18 cellular contexts compared by ENCODE assay signal in the genomic region with DNA sequence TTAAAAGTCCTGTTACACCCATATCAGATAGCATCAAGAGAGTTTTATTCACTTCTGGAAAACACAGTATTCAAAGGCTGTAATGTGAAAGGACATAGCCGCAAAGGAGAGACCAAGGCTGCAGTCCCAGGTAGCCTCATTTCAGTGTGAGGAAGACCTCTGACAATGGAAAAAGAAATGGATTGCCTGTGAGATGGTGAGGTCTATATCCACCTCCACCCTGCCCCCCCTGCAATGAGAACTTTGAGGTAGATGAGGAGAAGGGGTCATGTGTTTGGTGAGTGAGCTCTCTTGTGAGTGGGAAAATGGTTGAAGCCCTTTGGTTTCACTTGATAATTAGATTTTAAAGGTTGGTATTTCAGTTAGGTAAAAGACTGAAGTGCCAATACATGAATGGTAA. TPM values are rescaled to one million over a fixed set of nuclear protein-coding genes. Genes with fewer than 3 reads are reported as not detected.
A peak's percentile ranks its signal among the peaks of the same experiment; 100 is the strongest.
DNase-seq lines count a peak whose midpoint lies in the region; ATAC-seq, FAIRE-seq and TF ChIP-seq lines count a peak whose summit lies in the region.
"Had no signal": no experiment of that assay in that cellular context is flagged by ENCODE, and none has a peak within 500 bp of the region (broad histone marks: within the 10 kb centered on the region; RNA-seq: fewer than 3 reads in every experiment).

No MANE protein-coding gene starts in this region.

- TF ChIP-seq POLR2A in HepG2 (IDR thresholded peaks at IDR 0.05; ENCODE audit: insufficient read depth in 1 of 2, low read depth in 2 of 2, low read length in 2 of 2) (no peak), right lobe of liver (IDR thresholded peaks at IDR 0.05) (no peak)

- H3K36me3 ChIP-seq in HepG2 (replicated peaks in 1 of 2; ENCODE audit: control insufficient read depth in 1 of 2, insufficient read depth in 2 of 2, low read length in 2 of 2) (no peaks in the 10 kb centered on the region; a peak in 2 of 5 replicates), right lobe of liver (no peaks in the 10 kb centered on the region), mesenchymal stem cell (ENCODE audit: control insufficient read depth in 1 of 2, insufficient read depth in 2 of 2, low read depth in 1 of 2, low read length in 2 of 2) (peaks cover 0 to 74% of the 10 kb centered on the region in 2 experiments)
- H3K36me3 ChIP-seq: BE2C had no signal

- no peak for TF ChIP-seq EP300 in HepG2 (IDR thresholded peaks at IDR 0.05; ENCODE audit: low read depth in 2 of 2, low read length in 2 of 2)
- TF ChIP-seq EP300 in HepG2 (CRISPR knock-in tag; IDR thresholded peaks at IDR 0.05; ENCODE audit: borderline replicate concordance), result no peak

- no peak overlapping the region for H3K18ac ChIP-seq in mesenchymal stem cell (ENCODE audit: low read depth in 1 of 2, low read length in 2 of 2)

- H3K14ac ChIP-seq in mesenchymal stem cell (ENCODE audit: low read length in 2 of 2), result no peak overlapping the region

- in situ Hi-C loops in HepG2 (cut with HindIII; ENCODE audit: extremely low pct_ligation_motif_present, low pct_unique_long_range_greater_than_20kb), result loop anchor here (10.0 kb wide), 1 partner anchor 128 kb away; no protein-coding TSS in a partner anchor

- no peaks in the 10 kb centered on the region for H3K27me3 Mint-ChIP-seq in activated T-helper 17 cell treated with anti-CD3 and anti-CD28 coated beads, Interleukin-2, amount 50 U/mL, for 72 hours

- no peak overlapping the region for H2BK5ac ChIP-seq in mesenchymal stem cell (ENCODE audit: low read depth, low read length, poor library complexity, severe bottlenecking)

- H3K4me3 Mint-ChIP-seq in activated T-helper 17 cell treated with anti-CD3 and anti-CD28 coated beads, Interleukin-2, amount 50 U/mL, for 72 hours, result peak overlapping the region; percentile 98

- H4K91ac ChIP-seq in mesenchymal stem cell (ENCODE audit: low read length), result no peak overlapping the region

- no peaks in the 10 kb centered on the region for H3K27me3 ChIP-seq in HepG2 (ENCODE audit: control insufficient read depth in 1 of 2, insufficient read depth in 2 of 2, low read length in 2 of 2)
- no peaks in the 10 kb centered on the region for H3K27me3 ChIP-seq in right lobe of liver
- no peaks in the 10 kb centered on the region for H3K27me3 ChIP-seq in mesenchymal stem cell (ENCODE audit: control insufficient read depth in 1 of 2, insufficient read depth in 1 of 2, low read length in 2 of 2)
- H3K27me3 ChIP-seq: BE2C had no signal

- WGBS in HepG2 (ENCODE audit: low lambda C conversion rate), result 95% methylated on average over 1 of the region's 1 CpG
- WGBS in right lobe of liver (ENCODE audit: insufficient coverage, low coverage, low lambda C conversion rate, missing lambda C conversion rate), result 100% methylated on average over 1 of the region's 1 CpG
- WGBS in mesenchymal stem cell, result 100% methylated on average over 1 of the region's 1 CpG

- TF ChIP-seq RAD21 in HepG2 (CRISPR knock-in tag; IDR thresholded peaks at IDR 0.05), result no peak

- no peak overlapping the region for H3K4me3 ChIP-seq in HepG2 (replicated peaks in 1 of 3; ENCODE audit: insufficient read depth in 1 of 3, low read depth in 2 of 3, low read length in 3 of 3)
- H3K4me3 ChIP-seq in right lobe of liver, result no peak overlapping the region
- peak overlapping the region in 1 of 2 experiments; percentile 87 for H3K4me3 ChIP-seq in mesenchymal stem cell (ENCODE audit: insufficient read depth in 1 of 2, low read depth in 1 of 2, low read length in 2 of 2)
- H3K4me3 ChIP-seq: mucosa of descending colon had no signal

- peaks cover 68% of the 10 kb centered on the region for H3K4me1 Mint-ChIP-seq in activated T-helper 17 cell treated with anti-CD3 and anti-CD28 coated beads, Interleukin-2, amount 50 U/mL, for 72 hours

- DNase-seq in HepG2 (ENCODE audit: low spot score), result no peak
- no peak for DNase-seq in right lobe of liver
- no peak for DNase-seq in mesenchymal stem cell
- DNase-seq in NCI-H2227 (lab: John Stamatoyannopoulos, UW; ENCODE audit: unreplicated experiment), result no peak
- DNase-seq: anterior cingulate cortex; BE2C; effector CD4-positive, alpha-beta T cell; mucosa of descending colon; NCI-H1048; NCI-H345; stimulated activated CD4-positive, alpha-beta T cell treated with anti-CD3 and anti-CD28 coated beads, Interleukin-1b, Interleukin-23, amount 100 ng/mL, for 48 hours had no signal

- H3K9me3 Mint-ChIP-seq in activated T-helper 17 cell treated with anti-CD3 and anti-CD28 coated beads, Interleukin-2, amount 50 U/mL, for 72 hours, result no peaks in the 10 kb centered on the region

- H3K9ac ChIP-seq in HepG2 (ENCODE audit: insufficient read depth, low read depth, low read length) (no peak overlapping the region), mesenchymal stem cell (ENCODE audit: low read length) (peak overlapping the region; percentile 99)

- no peak overlapping the region for H4K8ac ChIP-seq in mesenchymal stem cell (ENCODE audit: low read length)

- POLR2A ChIA-PET in HepG2 (lab: Yijun Ruan, JAX), result no interaction called here

- BruUV-seq in HepG2 (replicated peaks; lab: Mats Ljungman, UMichigan), result no TSS peak

- CTCF ChIA-PET in HepG2 (lab: Yijun Ruan, JAX; ENCODE audit: low intra/inter-chr PET ratio, low total read pairs), result no interaction called here

- peaks cover 6% of the 10 kb centered on the region for H3K36me3 Mint-ChIP-seq in activated T-helper 17 cell treated with anti-CD3 and anti-CD28 coated beads, Interleukin-2, amount 50 U/mL, for 72 hours (ENCODE audit: low read depth)

- H3K27ac ChIP-seq in HepG2 (ENCODE audit: extremely low read length, insufficient read depth, low read length) (no peak overlapping the region), right lobe of liver (no peak overlapping the region), mesenchymal stem cell (ENCODE audit: low read length, poor library complexity, severe bottlenecking) (peak overlapping the region; percentile 20)

- intact Hi-C loops in HepG2 (cut with micrococcal nuclease; ENCODE audit: unreplicated experiment), result no loop called here
- intact Hi-C loops in right lobe of liver (cut with DNase I), result no loop called here

- TF ChIP-seq CTCF in HepG2 (CRISPR knock-in tag; IDR thresholded peaks at IDR 0.05), result no peak
- no peak for TF ChIP-seq CTCF in right lobe of liver (IDR thresholded peaks at IDR 0.05)

- H3K79me2 ChIP-seq in HepG2 (ENCODE audit: insufficient read depth, low read length), result peaks cover 19% of the 10 kb centered on the region

- H3K4me2 ChIP-seq in HepG2 (ENCODE audit: low read depth, low read length) (no peak overlapping the region), mesenchymal stem cell (ENCODE audit: low read length, poor library complexity, severe bottlenecking) (peak overlapping the region; percentile 74)

- H3K23ac ChIP-seq in mesenchymal stem cell (ENCODE audit: low read length in 2 of 2), result no peak overlapping the region

- peak overlapping the region; percentile 96 for H3K27ac Mint-ChIP-seq in activated T-helper 17 cell treated with anti-CD3 and anti-CD28 coated beads, Interleukin-2, amount 50 U/mL, for 72 hours

- peaks cover 46% of the 10 kb centered on the region for H3K4me1 ChIP-seq in HepG2 (ENCODE audit: insufficient read depth, low read length)
- peaks cover 0 to 29% (median 13%) of the 10 kb centered on the region in 4 donors for H3K4me1 ChIP-seq in right lobe of liver
- peaks cover 10% of the 10 kb centered on the region for H3K4me1 ChIP-seq in mesenchymal stem cell (ENCODE audit: control insufficient read depth, insufficient read depth, low read depth, low read length)

- no peaks in the 10 kb centered on the region for H3K9me3 ChIP-seq in HepG2 (ENCODE audit: low read length)
- no peaks in the 10 kb centered on the region for H3K9me3 ChIP-seq in right lobe of liver
- no peaks in the 10 kb centered on the region for H3K9me3 ChIP-seq in mesenchymal stem cell (ENCODE audit: control insufficient read depth, low read length)
- H3K9me3 ChIP-seq: BE2C, mucosa of descending colon had no signal

- no peak overlapping the region for H2AFZ ChIP-seq in HepG2 (ENCODE audit: low read length)
- H2AFZ ChIP-seq in mesenchymal stem cell (ENCODE audit: low read depth, low read length), result no peak overlapping the region

- no peak overlapping the region for H3K4ac ChIP-seq in mesenchymal stem cell (ENCODE audit: low read depth in 1 of 2, low read length in 2 of 2)

- no peaks in the 10 kb centered on the region for H3K79me1 ChIP-seq in mesenchymal stem cell (replicated peaks; ENCODE audit: low read length, poor library complexity, severe bottlenecking)

- no peak for ATAC-seq in HepG2
- ATAC-seq in right lobe of liver, result no peak
- ATAC-seq in activated T-helper 17 cell treated with anti-CD3 and anti-CD28 coated beads, Interleukin-2, amount 50 U/mL, for 72 hours (replicated peaks), result no peak
- ATAC-seq in HG03025 (IDR thresholded peaks at IDR 0.05; ENCODE audit: low FRiP score, unreplicated experiment), result no peak
- no peak for ATAC-seq in HG03159 (IDR thresholded peaks at IDR 0.05; ENCODE audit: unreplicated experiment)
- no peak for ATAC-seq in HG03378 (IDR thresholded peaks at IDR 0.05; ENCODE audit: unreplicated experiment)
- ATAC-seq: HCT116, mucosa of descending colon had no signal

- H2AK5ac ChIP-seq in mesenchymal stem cell (ENCODE audit: low read length, severe bottlenecking), result peak overlapping the region; percentile 66

- no peak overlapping the region for H2BK15ac ChIP-seq in mesenchymal stem cell (ENCODE audit: low read depth, poor library complexity, severe bottlenecking)

- no peak overlapping the region for H2BK12ac ChIP-seq in mesenchymal stem cell (ENCODE audit: low read length in 2 of 2)

- no peak overlapping the region for H2BK120ac ChIP-seq in mesenchymal stem cell (ENCODE audit: low read depth, low read length)

- H4K20me1 ChIP-seq in HepG2 (ENCODE audit: insufficient read depth, low read length), result peaks cover 7% of the 10 kb centered on the region

- no peak for FAIRE-seq in HepG2 (lab: Jason Lieb, UNC)
- FAIRE-seq: GM18507, islet of Langerhans had no signal

RNA-seq across cellular contexts. Expression of gene MRPS6, which starts 3.5 kb away (rescaled TPM):
- total RNA-seq in HepG2 (2016; rRNA removed; fragmentation: Illumina TruSeq; extraction: Trizol) (26.9 and 35.5 TPM in 2 replicates), right lobe of liver (10 to 100 TPM; 16.0 to 30.0 (median 24.5) TPM)
- 17.1 and 18.4 TPM in 2 replicates for total RNA-seq in HepG2 (2016; cell fraction: cytosol; rRNA removed; fragmentation: Illumina TruSeq; extraction: Trizol; ENCODE audit: low read depth)
- total RNA-seq in HepG2 (2016; cell fraction: insoluble cytoplasmic fraction; rRNA removed; fragmentation: Illumina TruSeq; extraction: Trizol), result 28.4 and 41.4 TPM in 2 replicates
- 25.8 and 27.0 TPM in 2 replicates for total RNA-seq in HepG2 (2016; cell fraction: membrane; rRNA removed; fragmentation: Illumina TruSeq; extraction: Trizol)
- total RNA-seq in HepG2 (2016; cell fraction: nucleus; rRNA removed; fragmentation: Illumina TruSeq; extraction: Trizol), result 20.3 and 20.6 TPM in 2 replicates
- 9.8 and 14.2 TPM in 2 replicates for polyA plus RNA-seq in HepG2 (2011; rRNA removed)
- polyA plus RNA-seq in HepG2 (2011; cell fraction: cytosol; rRNA removed), result 11.1 and 11.6 TPM in 2 replicates
- polyA plus RNA-seq in HepG2 (2011; cell fraction: nucleus; rRNA removed), result 18.4 and 19.2 TPM in 2 replicates
- 25.9 and 47.2 TPM in 2 replicates for polyA plus RNA-seq in HepG2 (2012)
- polyA plus RNA-seq in HepG2 (2016; cell fraction: cytosol; fragmentation: Illumina TruSeq; extraction: Trizol; ENCODE audit: low read depth), result 21.7 and 25.8 TPM in 2 replicates
- 69.3 and 71.8 TPM in 2 replicates for polyA plus RNA-seq in HepG2 (2016; cell fraction: insoluble cytoplasmic fraction; fragmentation: Illumina TruSeq; extraction: Trizol; ENCODE audit: low read depth)
- 29.0 and 33.1 TPM in 2 replicates for polyA plus RNA-seq in HepG2 (2016; cell fraction: membrane; fragmentation: Illumina TruSeq; extraction: Trizol; ENCODE audit: low read depth)
- 39.3 and 52.2 TPM in 2 replicates for polyA plus RNA-seq in HepG2 (2016; cell fraction: nucleus; fragmentation: Illumina TruSeq; extraction: Trizol; ENCODE audit: insufficient read depth, low read depth)
- polyA minus RNA-seq in HepG2 (2011; rRNA and poly(A)+ RNA removed; ENCODE audit: low replicate concordance), result 9.1 and 10.5 TPM in 2 replicates
- polyA minus RNA-seq in HepG2 (2011; cell fraction: cytosol; rRNA and poly(A)+ RNA removed), result 3.3 and 3.4 TPM in 2 replicates
- 21.8 and 24.6 TPM in 2 replicates for polyA minus RNA-seq in HepG2 (2011; cell fraction: nucleus; rRNA and poly(A)+ RNA removed)
- total RNA-seq in activated T-helper 17 cell treated with anti-CD3 and anti-CD28 coated beads, Interleukin-2, amount 50 U/mL, for 72 hours, result 100 to 1,000 TPM; 131 to 141 TPM
- 125 TPM for polyA plus RNA-seq in mesenchymal stem cell (2013, experiment 1 of 2)
- polyA plus RNA-seq in mesenchymal stem cell (2013, experiment 2 of 2), result 122 TPM

RNA-seq across cellular contexts. Expression of gene SLC5A3, which starts 3.5 kb away (rescaled TPM):
- total RNA-seq in HepG2 (2016; rRNA removed; fragmentation: Illumina TruSeq; extraction: Trizol) (10.1 and 11.2 TPM in 2 replicates), right lobe of liver (10 to 100 TPM in 3 of 6 experiments, 1 to 10 TPM in 3; 8.0 to 12.7 (median 10.1) TPM)
- 1.0 and 1.1 TPM in 2 replicates for total RNA-seq in HepG2 (2016; cell fraction: cytosol; rRNA removed; fragmentation: Illumina TruSeq; extraction: Trizol; ENCODE audit: low read depth)
- 9.3 and 10.6 TPM in 2 replicates for total RNA-seq in HepG2 (2016; cell fraction: insoluble cytoplasmic fraction; rRNA removed; fragmentation: Illumina TruSeq; extraction: Trizol)
- 2.4 and 3.4 TPM in 2 replicates for total RNA-seq in HepG2 (2016; cell fraction: membrane; rRNA removed; fragmentation: Illumina TruSeq; extraction: Trizol)
- 32.4 and 34.8 TPM in 2 replicates for total RNA-seq in HepG2 (2016; cell fraction: nucleus; rRNA removed; fragmentation: Illumina TruSeq; extraction: Trizol)
- 4.6 and 5.6 TPM in 2 replicates for polyA plus RNA-seq in HepG2 (2011; rRNA removed)
- 1.7 and 2.8 TPM in 2 replicates for polyA plus RNA-seq in HepG2 (2011; cell fraction: cytosol; rRNA removed)
- 7.9 and 9.1 TPM in 2 replicates for polyA plus RNA-seq in HepG2 (2011; cell fraction: nucleus; rRNA removed)
- 5.9 and 25.5 TPM in 2 replicates for polyA plus RNA-seq in HepG2 (2012)
- polyA plus RNA-seq in HepG2 (2016; cell fraction: cytosol; fragmentation: Illumina TruSeq; extraction: Trizol; ENCODE audit: low read depth), result 0.19 and 0.23 TPM in 2 replicates
- polyA plus RNA-seq in HepG2 (2016; cell fraction: insoluble cytoplasmic fraction; fragmentation: Illumina TruSeq; extraction: Trizol; ENCODE audit: low read depth), result 2.8 and 3.4 TPM in 2 replicates
- 0.32 and 0.36 TPM in 2 replicates for polyA plus RNA-seq in HepG2 (2016; cell fraction: membrane; fragmentation: Illumina TruSeq; extraction: Trizol; ENCODE audit: low read depth)
- polyA plus RNA-seq in HepG2 (2016; cell fraction: nucleus; fragmentation: Illumina TruSeq; extraction: Trizol; ENCODE audit: insufficient read depth, low read depth), result 12.9 and 13.1 TPM in 2 replicates
- 12.4 and 18.2 TPM in 2 replicates for polyA minus RNA-seq in HepG2 (2011; rRNA and poly(A)+ RNA removed; ENCODE audit: low replicate concordance)
- 14.2 and 15.2 TPM in 2 replicates for polyA minus RNA-seq in HepG2 (2011; cell fraction: cytosol; rRNA and poly(A)+ RNA removed)
- 64.2 and 72.4 TPM in 2 replicates for polyA minus RNA-seq in HepG2 (2011; cell fraction: nucleus; rRNA and poly(A)+ RNA removed)
- total RNA-seq in activated T-helper 17 cell treated with anti-CD3 and anti-CD28 coated beads, Interleukin-2, amount 50 U/mL, for 72 hours, result 10 to 100 TPM; 35.5 to 72.2 TPM
- 6.5 TPM for polyA plus RNA-seq in mesenchymal stem cell (2013, experiment 1 of 2)
- polyA plus RNA-seq in mesenchymal stem cell (2013, experiment 2 of 2), result 6.3 TPM
